In the genomic region with DNA sequence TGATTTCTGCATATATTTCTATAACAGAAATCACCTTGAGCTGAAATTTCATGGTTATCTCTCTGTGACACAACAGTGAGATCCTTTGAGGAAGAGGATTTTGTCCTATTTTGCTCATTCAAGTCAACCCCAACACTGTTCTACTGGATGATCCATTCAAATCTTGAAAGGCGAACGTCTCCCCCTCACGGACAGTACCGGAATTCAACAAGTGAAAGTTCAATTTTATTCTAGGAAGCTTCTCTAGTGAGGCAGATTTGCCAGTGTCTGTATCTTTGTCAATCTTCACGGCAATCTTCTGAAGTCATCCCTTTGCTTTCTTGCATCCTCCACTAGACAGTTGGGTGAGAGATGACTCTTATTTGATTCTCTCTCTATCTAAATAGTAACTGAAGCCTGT, we compare ENCODE assay signal across 16 cellular contexts.
DNase-seq lines count a peak whose midpoint lies in the region; ATAC-seq and TF ChIP-seq lines count a peak whose summit lies in the region.
"Had no signal": no experiment of that assay in that cellular context is flagged by ENCODE, and none has a peak within 500 bp of the region (broad histone marks: within the 10 kb centered on the region; RNA-seq: fewer than 3 reads in every experiment).

No MANE protein-coding gene starts in this region.

- no peak overlapping the region for H3K27ac ChIP-seq in SK-N-SH (ENCODE audit: low read depth in 2 of 2, low read length in 1 of 2)
- H3K27ac ChIP-seq: gastroesophageal sphincter had no signal

- H3K4me3 ChIP-seq in SK-N-SH (ENCODE audit: low read depth in 2 of 2, low read length in 1 of 2), result no peak overlapping the region
- H3K4me3 ChIP-seq: gastroesophageal sphincter had no signal

- WGBS in SK-N-SH (ENCODE audit: low lambda C conversion rate), result 86% methylated on average over 5 of the region's 5 CpGs

- no peaks in the 10 kb centered on the region for H3K4me1 Mint-ChIP-seq in stimulated activated naive CD8-positive, alpha-beta T cell treated with anti-CD3 and anti-CD28 coated beads, Interleukin-15, amount 100 ng/mL, for 72 hours
- H3K4me1 Mint-ChIP-seq: nephron had no signal

- H3K9ac ChIP-seq in SK-N-SH, result no peak overlapping the region

- POLR2A ChIA-PET in SK-N-SH (lab: Yijun Ruan, JAX), result no interaction called here

- no peaks in the 10 kb centered on the region for H3K27me3 ChIP-seq in SK-N-SH (ENCODE audit: insufficient read depth)
- H3K27me3 ChIP-seq: gastroesophageal sphincter had no signal

- DNase-seq in GM10266 (ENCODE audit: extremely low spot score) (no peak), M059J (ENCODE audit: low read depth) (peak; percentile 34), astrocyte of the hippocampus (ENCODE audit: low read depth, low spot score) (peak; percentile 18), left lobe of liver (ENCODE audit: low spot score) (no peak), SK-N-SH (no peak), NCI-H128 (lab: John Stamatoyannopoulos, UW; ENCODE audit: unreplicated experiment) (no peak)
- no peak for DNase-seq in stimulated activated naive CD8-positive, alpha-beta T cell treated with anti-CD3 and anti-CD28 coated beads, Interleukin-15, amount 100 ng/mL, for 72 hours
- DNase-seq: CD4-positive, alpha-beta T cell; NCI-H226; T1000 had no signal

- H3K79me2 ChIP-seq in SK-N-SH (ENCODE audit: insufficient read depth), result no peaks in the 10 kb centered on the region

- H3K9me2 ChIP-seq in SK-N-SH, result no peaks in the 10 kb centered on the region

- H3K4me3 Mint-ChIP-seq in stimulated activated naive CD8-positive, alpha-beta T cell treated with anti-CD3 and anti-CD28 coated beads, Interleukin-15, amount 100 ng/mL, for 72 hours, result no peak overlapping the region
- H3K4me3 Mint-ChIP-seq: activated naive CD8-positive, alpha-beta T cell; CD4-positive, alpha-beta T cell; dendritic cell treated with granulocyte-macrophage colony-stimulating factor and Interleukin-4, amounts not matched to agents 40 ng/mL and 50 ng/mL, for 4 days; nephron had no signal

- TF ChIP-seq EP300 in SK-N-SH (IDR thresholded peaks at IDR 0.05; ENCODE audit: borderline replicate concordance in 1 of 2, low read depth in 1 of 2, low read length in 1 of 2), result no peak

- H3K9me3 Mint-ChIP-seq in stimulated activated naive CD8-positive, alpha-beta T cell treated with anti-CD3 and anti-CD28 coated beads, Interleukin-15, amount 100 ng/mL, for 72 hours, result peaks cover 10 to 24% of the 10 kb centered on the region in 2 donors
- H3K9me3 Mint-ChIP-seq: CD4-positive, alpha-beta T cell had no signal

- TF ChIP-seq CTCF in GM10266 (IDR thresholded peaks at IDR 0.05; ENCODE audit: control insufficient read depth, insufficient read depth, low read depth, missing control alignments), result peak; percentile 5
- TF ChIP-seq CTCF in SK-N-SH (IDR thresholded peaks at IDR 0.05), result no peak

- H3K4me1 ChIP-seq in SK-N-SH (ENCODE audit: control insufficient read depth in 1 of 2, insufficient read depth in 2 of 2, low read depth in 1 of 2, low read length in 1 of 2), result no peaks in the 10 kb centered on the region
- H3K4me1 ChIP-seq: gastroesophageal sphincter had no signal

- no peaks in the 10 kb centered on the region for H4K20me1 ChIP-seq in SK-N-SH (ENCODE audit: insufficient read depth)

- no peaks in the 10 kb centered on the region for H3K27me3 Mint-ChIP-seq in stimulated activated naive CD8-positive, alpha-beta T cell treated with anti-CD3 and anti-CD28 coated beads, Interleukin-15, amount 100 ng/mL, for 72 hours
- H3K27me3 Mint-ChIP-seq: activated naive CD8-positive, alpha-beta T cell; CD4-positive, alpha-beta T cell; dendritic cell treated with granulocyte-macrophage colony-stimulating factor and Interleukin-4, amounts not matched to agents 40 ng/mL and 50 ng/mL, for 4 days had no signal

- no peak overlapping the region for H3K27ac Mint-ChIP-seq in stimulated activated naive CD8-positive, alpha-beta T cell treated with anti-CD3 and anti-CD28 coated beads, Interleukin-15, amount 100 ng/mL, for 72 hours
- H3K27ac Mint-ChIP-seq: activated naive CD8-positive, alpha-beta T cell; CD4-positive, alpha-beta T cell; dendritic cell treated with granulocyte-macrophage colony-stimulating factor and Interleukin-4, amounts not matched to agents 40 ng/mL and 50 ng/mL, for 4 days; nephron had no signal

- no peaks in the 10 kb centered on the region for H3K36me3 ChIP-seq in SK-N-SH (replicated peaks in 1 of 2; ENCODE audit: control insufficient read depth in 1 of 2, insufficient read depth in 2 of 2, low read length in 1 of 2)
- H3K36me3 ChIP-seq: gastroesophageal sphincter had no signal

- TF ChIP-seq RAD21 in SK-N-SH (IDR thresholded peaks at IDR 0.05; ENCODE audit: low read length), result no peak

- CTCF ChIA-PET in SK-N-SH (lab: Yijun Ruan, JAX), result interaction anchor here (1.7 kb wide), 1 partner anchor 224 kb away, joined by 3 read pairs; no protein-coding TSS in a partner anchor

- peak; percentile 69 for ATAC-seq in left lobe of liver
- no peak for ATAC-seq in HG02623 (IDR thresholded peaks at IDR 0.05; ENCODE audit: unreplicated experiment)
- ATAC-seq in stimulated activated naive CD8-positive, alpha-beta T cell treated with anti-CD3 and anti-CD28 coated beads, Interleukin-15, amount 100 ng/mL, for 72 hours, result no peak
- ATAC-seq: gastroesophageal sphincter, Right ventricle myocardium inferior had no signal

- no peaks in the 10 kb centered on the region for H3F3A ChIP-seq in SK-N-SH (replicated peaks; ENCODE audit: insufficient read depth)

- H3K9me3 ChIP-seq in SK-N-SH, result no peaks in the 10 kb centered on the region
- H3K9me3 ChIP-seq: gastroesophageal sphincter had no signal

- H3K4me2 ChIP-seq in SK-N-SH, result no peak overlapping the region

- no peak overlapping the region for H2AFZ ChIP-seq in SK-N-SH (ENCODE audit: low read depth)

TF ChIP-seq in SK-N-SH, 30 proteins besides CTCF, POLR2A, EP300 and RAD21:
- TF ChIP-seq RFX5 (IDR thresholded peaks at IDR 0.05; ENCODE audit: low read length) (no peak), POLR2AphosphoS5 (IDR thresholded peaks at IDR 0.05; ENCODE audit: low read depth, low read length) (no peak), SMC3 (IDR thresholded peaks at IDR 0.05; ENCODE audit: low read depth, low read length) (no peak), TAF1 (IDR thresholded peaks at IDR 0.05; ENCODE audit: borderline replicate concordance, low read depth, low read length) (no peak), TCF12 (IDR thresholded peaks at IDR 0.05) (no peak), NFIC (IDR thresholded peaks at IDR 0.05; ENCODE audit: borderline replicate concordance) (no peak), EZH2phosphoT487 (IDR thresholded peaks at IDR 0.05; ENCODE audit: borderline replicate concordance, low read depth) (no peak), GABPA (IDR thresholded peaks at IDR 0.05; ENCODE audit: low read depth) (no peak), FOSL2 (IDR thresholded peaks at IDR 0.05; ENCODE audit: borderline replicate concordance, low read depth) (no peak), RXRA (IDR thresholded peaks at IDR 0.05; ENCODE audit: borderline replicate concordance, low read depth) (no peak)
- TF ChIP-seq, protein P1, sequence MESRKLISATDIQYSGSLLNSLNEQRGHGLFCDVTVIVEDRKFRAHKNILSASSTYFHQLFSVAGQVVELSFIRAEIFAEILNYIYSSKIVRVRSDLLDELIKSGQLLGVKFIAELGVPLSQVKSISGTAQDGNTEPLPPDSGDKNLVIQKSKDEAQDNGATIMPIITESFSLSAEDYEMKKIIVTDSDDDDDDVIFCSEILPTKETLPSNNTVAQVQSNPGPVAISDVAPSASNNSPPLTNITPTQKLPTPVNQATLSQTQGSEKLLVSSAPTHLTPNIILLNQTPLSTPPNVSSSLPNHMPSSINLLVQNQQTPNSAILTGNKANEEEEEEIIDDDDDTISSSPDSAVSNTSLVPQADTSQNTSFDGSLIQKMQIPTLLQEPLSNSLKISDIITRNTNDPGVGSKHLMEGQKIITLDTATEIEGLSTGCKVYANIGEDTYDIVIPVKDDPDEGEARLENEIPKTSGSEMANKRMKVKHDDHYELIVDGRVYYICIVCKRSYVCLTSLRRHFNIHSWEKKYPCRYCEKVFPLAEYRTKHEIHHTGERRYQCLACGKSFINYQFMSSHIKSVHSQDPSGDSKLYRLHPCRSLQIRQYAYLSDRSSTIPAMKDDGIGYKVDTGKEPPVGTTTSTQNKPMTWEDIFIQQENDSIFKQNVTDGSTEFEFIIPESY (IDR thresholded peaks at IDR 0.05; ENCODE audit: borderline replicate concordance, low read depth), result no peak
- TF ChIP-seq, protein P2, sequence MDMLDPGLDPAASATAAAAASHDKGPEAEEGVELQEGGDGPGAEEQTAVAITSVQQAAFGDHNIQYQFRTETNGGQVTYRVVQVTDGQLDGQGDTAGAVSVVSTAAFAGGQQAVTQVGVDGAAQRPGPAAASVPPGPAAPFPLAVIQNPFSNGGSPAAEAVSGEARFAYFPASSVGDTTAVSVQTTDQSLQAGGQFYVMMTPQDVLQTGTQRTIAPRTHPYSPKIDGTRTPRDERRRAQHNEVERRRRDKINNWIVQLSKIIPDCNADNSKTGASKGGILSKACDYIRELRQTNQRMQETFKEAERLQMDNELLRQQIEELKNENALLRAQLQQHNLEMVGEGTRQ (IDR thresholded peaks at IDR 0.05; ENCODE audit: borderline replicate concordance, low read depth, low read length), result no peak
- TF ChIP-seq, protein P3, sequence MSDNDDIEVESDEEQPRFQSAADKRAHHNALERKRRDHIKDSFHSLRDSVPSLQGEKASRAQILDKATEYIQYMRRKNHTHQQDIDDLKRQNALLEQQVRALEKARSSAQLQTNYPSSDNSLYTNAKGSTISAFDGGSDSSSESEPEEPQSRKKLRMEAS (IDR thresholded peaks at IDR 0.05; ENCODE audit: low read depth), result no peak
TF ChIP-seq in SK-N-SH: peak in this region for 0.

Comparison
In these comparisons a context has a peak if more than half of its experiments do, and no peak if none do; other contexts are left out.
1. DNase-seq: peak in M059J (single experiment) and astrocyte of the hippocampus (single experiment); none in GM10266 (single experiment), left lobe of liver (single experiment), SK-N-SH (single experiment), NCI-H128 (single experiment) and stimulated activated naive CD8-positive, alpha-beta T cell treated with anti-CD3 and anti-CD28 coated beads, Interleukin-15, amount 100 ng/mL, for 72 hours (0 of 2).